Comparison of ENCODE assay signal across 1 cellular context in the genomic region with DNA sequence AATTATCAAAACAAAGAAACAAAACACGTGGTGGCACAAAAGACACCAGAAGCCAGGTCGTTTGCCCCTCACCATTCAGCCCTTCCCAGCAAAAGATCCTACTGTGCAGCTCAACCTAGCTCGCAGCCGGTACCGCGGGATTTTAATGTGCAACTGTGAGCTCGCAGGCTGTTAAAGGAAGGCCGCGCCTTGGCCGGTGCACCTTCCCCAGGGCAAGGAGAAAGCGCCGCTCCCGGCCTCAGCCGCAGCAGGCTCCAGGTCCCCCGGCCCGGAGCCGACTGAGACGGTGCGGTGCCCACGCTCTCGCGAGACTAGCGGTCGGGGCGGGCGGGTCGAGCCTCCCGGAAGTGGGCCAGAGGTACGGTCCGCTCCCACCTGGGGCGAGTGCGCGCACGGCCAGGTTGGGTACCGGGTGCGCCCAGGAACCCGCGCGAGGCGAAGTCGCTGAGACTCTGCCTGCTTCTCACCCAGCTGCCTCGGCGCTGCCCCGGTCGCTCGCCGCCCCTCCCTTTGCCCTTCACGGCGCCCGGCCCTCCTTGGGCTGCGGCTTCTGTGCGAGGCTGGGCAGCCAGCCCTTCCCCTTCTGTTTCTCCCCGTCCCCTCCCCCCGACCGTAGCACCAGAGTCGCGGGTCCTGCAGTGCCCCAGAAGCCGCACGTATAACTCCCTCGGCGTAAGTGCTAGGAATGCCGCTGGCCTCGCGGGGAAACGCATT.
TF ChIP-seq lines count a peak whose summit lies in the region.

Gene AGL, plus strand, starts transcription at position 618 of the 714 bp plus-strand sequence. CDS start 682 bp downstream, outside the sequence.

TF ChIP-seq in WTC11, 78 proteins besides CTCF, POLR2A, EP300 and RAD21 (continued from another document and continues in another):
- TF ChIP-seq, protein P1, sequence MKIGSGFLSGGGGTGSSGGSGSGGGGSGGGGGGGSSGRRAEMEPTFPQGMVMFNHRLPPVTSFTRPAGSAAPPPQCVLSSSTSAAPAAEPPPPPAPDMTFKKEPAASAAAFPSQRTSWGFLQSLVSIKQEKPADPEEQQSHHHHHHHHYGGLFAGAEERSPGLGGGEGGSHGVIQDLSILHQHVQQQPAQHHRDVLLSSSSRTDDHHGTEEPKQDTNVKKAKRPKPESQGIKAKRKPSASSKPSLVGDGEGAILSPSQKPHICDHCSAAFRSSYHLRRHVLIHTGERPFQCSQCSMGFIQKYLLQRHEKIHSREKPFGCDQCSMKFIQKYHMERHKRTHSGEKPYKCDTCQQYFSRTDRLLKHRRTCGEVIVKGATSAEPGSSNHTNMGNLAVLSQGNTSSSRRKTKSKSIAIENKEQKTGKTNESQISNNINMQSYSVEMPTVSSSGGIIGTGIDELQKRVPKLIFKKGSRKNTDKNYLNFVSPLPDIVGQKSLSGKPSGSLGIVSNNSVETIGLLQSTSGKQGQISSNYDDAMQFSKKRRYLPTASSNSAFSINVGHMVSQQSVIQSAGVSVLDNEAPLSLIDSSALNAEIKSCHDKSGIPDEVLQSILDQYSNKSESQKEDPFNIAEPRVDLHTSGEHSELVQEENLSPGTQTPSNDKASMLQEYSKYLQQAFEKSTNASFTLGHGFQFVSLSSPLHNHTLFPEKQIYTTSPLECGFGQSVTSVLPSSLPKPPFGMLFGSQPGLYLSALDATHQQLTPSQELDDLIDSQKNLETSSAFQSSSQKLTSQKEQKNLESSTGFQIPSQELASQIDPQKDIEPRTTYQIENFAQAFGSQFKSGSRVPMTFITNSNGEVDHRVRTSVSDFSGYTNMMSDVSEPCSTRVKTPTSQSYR (CRISPR knock-in tag; IDR thresholded peaks at IDR 0.05), result peak; percentile 88; the same call in 1 of the 2 replicates
- TF ChIP-seq ESRRA (CRISPR knock-in tag; IDR thresholded peaks at IDR 0.05; ENCODE audit: borderline replicate concordance) (peak; percentile 82; the same call in 1 of the 2 replicates), ATF2 (CRISPR knock-in tag; IDR thresholded peaks at IDR 0.05; ENCODE audit: borderline replicate concordance, low read depth) (no peak), NFYB (CRISPR knock-in tag; conservative IDR thresholded peaks at IDR 0.05; ENCODE audit: low read depth) (no peak), OVOL2 (CRISPR knock-in tag; IDR thresholded peaks at IDR 0.05; ENCODE audit: borderline replicate concordance) (no peak), TP53 (CRISPR knock-in tag; IDR thresholded peaks at IDR 0.05) (peak; percentile 90), TEAD4 (CRISPR knock-in tag; IDR thresholded peaks at IDR 0.05) (no peak), FOXP1 (CRISPR knock-in tag; IDR thresholded peaks at IDR 0.05; ENCODE audit: borderline replicate concordance) (peak; percentile 73), ZSCAN18 (CRISPR knock-in tag; IDR thresholded peaks at IDR 0.05) (no peak), JUN (CRISPR knock-in tag; IDR thresholded peaks at IDR 0.05) (0 out of 2 replicates have a peak, but pooled peaks have one; percentile 61), JAZF1 (CRISPR knock-in tag; IDR thresholded peaks at IDR 0.05) (no peak), MXD4 (CRISPR knock-in tag; IDR thresholded peaks at IDR 0.05; ENCODE audit: borderline replicate concordance) (no peak), EMX1 (CRISPR knock-in tag; IDR thresholded peaks at IDR 0.05) (no peak), CREB1 (CRISPR knock-in tag; IDR thresholded peaks at IDR 0.05) (peak; percentile 52; the same call in 1 of the 2 replicates), ATF6 (CRISPR knock-in tag; IDR thresholded peaks at IDR 0.05) (no peak), ETV6 (CRISPR knock-in tag; IDR thresholded peaks at IDR 0.05) (peak; percentile 69), ZNF263 (CRISPR knock-in tag; IDR thresholded peaks at IDR 0.05; ENCODE audit: low read depth) (no peak), GRHL2 (CRISPR knock-in tag; IDR thresholded peaks at IDR 0.05; ENCODE audit: insufficient replicate concordance, severe bottlenecking) (no peak), GABPB1 (CRISPR knock-in tag; IDR thresholded peaks at IDR 0.05) (peak; percentile 72), ZNF532 (CRISPR knock-in tag; IDR thresholded peaks at IDR 0.05; ENCODE audit: borderline replicate concordance) (no peak), TCF7 (CRISPR knock-in tag; IDR thresholded peaks at IDR 0.05; ENCODE audit: low read depth) (no peak), STAT6 (CRISPR knock-in tag; conservative IDR thresholded peaks at IDR 0.05; ENCODE audit: low read depth) (no peak), AFF4 (CRISPR knock-in tag; IDR thresholded peaks at IDR 0.05; ENCODE audit: borderline replicate concordance) (peak; percentile 77; the same call in 1 of the 2 replicates), E2F4 (CRISPR knock-in tag; IDR thresholded peaks at IDR 0.05; ENCODE audit: borderline replicate concordance, low read depth) (no peak), USF1 (CRISPR knock-in tag; IDR thresholded peaks at IDR 0.05) (no peak)
- TF ChIP-seq, protein P2, sequence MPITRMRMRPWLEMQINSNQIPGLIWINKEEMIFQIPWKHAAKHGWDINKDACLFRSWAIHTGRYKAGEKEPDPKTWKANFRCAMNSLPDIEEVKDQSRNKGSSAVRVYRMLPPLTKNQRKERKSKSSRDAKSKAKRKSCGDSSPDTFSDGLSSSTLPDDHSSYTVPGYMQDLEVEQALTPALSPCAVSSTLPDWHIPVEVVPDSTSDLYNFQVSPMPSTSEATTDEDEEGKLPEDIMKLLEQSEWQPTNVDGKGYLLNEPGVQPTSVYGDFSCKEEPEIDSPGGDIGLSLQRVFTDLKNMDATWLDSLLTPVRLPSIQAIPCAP (CRISPR knock-in tag; IDR thresholded peaks at IDR 0.05), result no peak; the same call in 1 of the 2 replicates
